In the genomic region with DNA sequence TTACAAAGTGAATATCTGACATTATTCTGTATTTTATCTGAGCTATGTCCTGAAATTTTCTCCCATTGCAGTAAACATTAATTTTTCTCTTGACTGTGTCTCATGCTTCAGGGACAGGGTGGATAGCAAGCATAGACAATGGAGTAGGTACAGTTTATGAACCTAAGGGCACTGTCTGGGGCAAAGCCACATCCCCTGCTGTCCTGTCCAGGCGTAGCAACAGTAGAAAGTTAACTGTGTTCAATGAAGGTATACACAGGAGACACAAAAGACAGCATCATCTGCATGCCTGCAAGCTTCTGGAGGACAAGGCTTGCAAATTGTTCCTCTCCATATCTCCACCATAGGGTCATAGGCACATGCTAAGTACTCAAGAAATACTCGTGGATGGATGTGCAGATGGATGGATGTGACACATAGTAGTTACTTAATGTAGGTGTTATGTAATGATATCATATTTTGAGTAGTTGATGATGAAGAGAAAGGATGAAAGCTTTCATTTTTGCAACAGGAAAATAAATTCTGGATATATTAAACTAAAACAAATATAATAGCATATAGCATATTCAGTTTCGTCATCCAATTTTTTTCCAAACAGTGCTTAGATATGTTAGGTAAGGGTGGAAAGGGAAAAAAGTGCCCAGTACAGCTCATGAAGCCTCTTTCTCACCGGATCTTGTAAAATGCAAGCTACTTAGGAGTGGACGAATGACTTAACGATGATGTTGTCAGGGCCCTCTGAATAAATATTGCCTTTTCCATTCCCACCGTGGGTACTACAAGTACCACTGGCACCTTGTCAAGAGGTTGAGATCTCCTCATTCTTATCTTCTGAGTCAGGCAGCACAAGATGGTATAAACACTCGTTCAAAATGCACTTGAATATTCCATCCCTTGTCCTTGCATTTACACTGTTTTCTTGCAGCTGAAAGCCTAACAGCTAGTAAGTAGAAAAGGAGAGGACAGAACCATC, we compare ENCODE assay signal across 13 cellular contexts. TPM values are rescaled to one million over a fixed set of nuclear protein-coding genes. Genes with fewer than 3 reads are reported as not detected.
DNase-seq lines count a peak whose midpoint lies in the region; ATAC-seq, FAIRE-seq and TF ChIP-seq lines count a peak whose summit lies in the region.
"Had no signal": no experiment of that assay in that cellular context is flagged by ENCODE, and none has a peak within 500 bp of the region (broad histone marks: within the 10 kb centered on the region; RNA-seq: fewer than 3 reads in every experiment).

No MANE protein-coding gene starts in this region.

- peaks cover 18% of the 10 kb centered on the region for H3K4me1 ChIP-seq in foreskin keratinocyte

- H3K27me3 ChIP-seq in foreskin keratinocyte: no peaks in the 10 kb centered on the region

- H3K27ac ChIP-seq in foreskin keratinocyte: no peak overlapping the region

- ATAC-seq in foreskin keratinocyte (no peak), HG03280 (IDR thresholded peaks at IDR 0.05; ENCODE audit: unreplicated experiment) (no peak)
- ATAC-seq: natural killer cell had no signal

- FAIRE-seq in urothelium cell line (lab: Jason Lieb, UNC): peak; percentile 88

- no peak for TF ChIP-seq CTCF in foreskin keratinocyte (conservative IDR thresholded peaks at IDR 0.05)

- DNase-seq in NCI-H510A treated with DMSO at 0.1 percent for 48 hours (lab: John Stamatoyannopoulos, UW): peak; percentile 8
- no peak for DNase-seq in NCI-H510A (lab: John Stamatoyannopoulos, UW)
- DNase-seq in amniotic epithelial cell (ENCODE audit: low read depth): peak; percentile 90
- DNase-seq in foreskin keratinocyte: peak; percentile 46 to 74
- peak; percentile 67 for DNase-seq in urothelium cell line (ENCODE audit: low spot score)
- DNase-seq in AML-193 (lab: John Stamatoyannopoulos, UW): no peak
- DNase-seq in GF-D8 (lab: John Stamatoyannopoulos, UW): no peak
- DNase-seq: activated CD4-positive, alpha-beta memory T cell treated with anti-CD3 and anti-CD28 coated beads for 36 hours; activated naive CD8-positive, alpha-beta T cell treated with anti-CD3 and anti-CD28 coated beads for 36 hours; MM.1S; natural killer cell; T-helper 1 cell had no signal

RNA-seq across cellular contexts. Expression of a gene that starts 19.9 kb away (rescaled TPM):
- 6.4 and 6.8 TPM in 2 replicates for total RNA-seq in foreskin keratinocyte
- 1.4 and 1.6 TPM in 2 replicates for polyA plus RNA-seq in foreskin keratinocyte

Comparison
In these comparisons a context has a peak if more than half of its experiments do, and no peak if none do; other contexts are left out.
1. DNase-seq: peak in NCI-H510A treated with DMSO at 0.1 percent for 48 hours (single experiment), amniotic epithelial cell (single experiment), foreskin keratinocyte (2 of 2) and urothelium cell line (single experiment); none in NCI-H510A (single experiment), AML-193 (0 of 2) and GF-D8 (single experiment).